Comparison of ENCODE assay signal across 8 cellular contexts in the genomic region with DNA sequence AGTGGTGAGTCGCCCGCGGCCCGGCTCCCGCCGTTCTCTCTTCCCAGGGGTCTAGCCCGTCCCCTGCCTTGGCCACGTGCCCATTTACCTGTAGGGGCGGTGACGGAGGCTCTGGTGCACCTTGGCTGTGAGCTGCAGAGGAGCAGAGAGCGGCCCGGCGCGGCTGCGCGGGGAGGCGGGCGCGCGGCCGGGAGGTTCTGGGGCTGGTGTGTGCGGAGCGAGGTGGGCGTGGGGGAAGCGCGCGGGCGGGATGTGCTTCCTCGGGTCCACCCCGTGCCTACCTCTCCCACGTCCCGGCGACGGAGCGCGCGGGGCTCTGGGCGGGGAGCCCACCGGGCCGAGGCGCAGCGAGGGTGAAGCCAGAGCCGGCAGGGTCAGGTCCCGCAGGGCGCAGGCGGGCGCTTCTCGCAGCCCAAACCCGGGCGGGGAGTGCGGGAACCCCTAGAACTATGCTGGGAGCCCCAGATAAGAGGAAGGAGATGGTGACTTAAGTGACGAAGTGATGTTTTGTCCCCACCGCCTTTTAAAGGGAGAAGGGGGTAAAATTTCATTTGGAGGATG. TPM values are rescaled to one million over a fixed set of nuclear protein-coding genes. Genes with fewer than 3 reads are reported as not detected.
A peak's percentile ranks its signal among the peaks of the same experiment; 100 is the strongest.
DNase-seq lines count a peak whose midpoint lies in the region; ATAC-seq and TF ChIP-seq lines count a peak whose summit lies in the region.

No MANE protein-coding gene starts in this region.

- no peaks in the 10 kb centered on the region for H3K9me3 ChIP-seq in PC-9 (ENCODE audit: insufficient read depth, low read depth)
- no peaks in the 10 kb centered on the region for H3K9me3 ChIP-seq in ascending aorta
- no peaks in the 10 kb centered on the region for H3K9me3 ChIP-seq in smooth muscle cell (replicated peaks; ENCODE audit: low read depth)

- peak overlapping the region; percentile 98 for H3K27ac ChIP-seq in PC-9
- peak overlapping the region; percentile 88 to 94 for H3K27ac ChIP-seq in ascending aorta
- peak overlapping the region; percentile 99 for H3K27ac ChIP-seq in smooth muscle cell (ENCODE audit: low read depth)

- H3K79me2 ChIP-seq in PC-9 (ENCODE audit: low read depth) (peaks cover 50% of the 10 kb centered on the region), smooth muscle cell (ENCODE audit: low read depth) (peaks cover 13% of the 10 kb centered on the region)

- DNase-seq in NCI-H2227 (lab: John Stamatoyannopoulos, UW; ENCODE audit: unreplicated experiment) (peak; percentile 43), NCI-H2227 treated with DMSO at 0.1 percent for 48 hours (lab: John Stamatoyannopoulos, UW) (no peak), PC-9 (peak in 1 of 2 experiments; percentile 68), ascending aorta (ENCODE audit: low spot score in 2 of 2) (peak in 1 of 2 donors; percentile 81), iPS-NIHi11 (ENCODE audit: low spot score) (peak; percentile 71), smooth muscle cell (lab: John Stamatoyannopoulos, UW; ENCODE audit: unreplicated experiment) (no peak), SK-N-DZ (ENCODE audit: low spot score) (no peak)

- H3F3A ChIP-seq in PC-9 (ENCODE audit: insufficient read depth, low read depth), result peaks cover 85% of the 10 kb centered on the region
- H3F3A ChIP-seq in smooth muscle cell (ENCODE audit: low read depth), result peaks cover 18% of the 10 kb centered on the region

- H3K9ac ChIP-seq in smooth muscle cell (ENCODE audit: low read depth), result peak overlapping the region; percentile 63

- TF ChIP-seq CTCF in PC-9 (conservative IDR thresholded peaks at IDR 0.05) (no peak), ascending aorta (IDR thresholded peaks at IDR 0.05) (no peak), smooth muscle cell (IDR thresholded peaks at IDR 0.05; ENCODE audit: borderline replicate concordance, insufficient read depth, poor library complexity, severe bottlenecking) (no peak)

- peak; percentile 13 for ATAC-seq in HG02970 (IDR thresholded peaks at IDR 0.05; ENCODE audit: low FRiP score, unreplicated experiment)

- H3K36me3 ChIP-seq in PC-9 (ENCODE audit: low read depth) (peaks cover 34% of the 10 kb centered on the region), ascending aorta (peaks cover 0 to 25% of the 10 kb centered on the region in 2 donors), smooth muscle cell (ENCODE audit: low read depth) (no peaks in the 10 kb centered on the region)

- WGBS in smooth muscle cell (ENCODE audit: low lambda C conversion rate), result 1% methylated on average over 33 of the region's 53 CpGs

- H3K4me2 ChIP-seq in PC-9 (peak overlapping the region; percentile 95), smooth muscle cell (peak overlapping the region; percentile 89)

- H3K27me3 ChIP-seq in PC-9 (ENCODE audit: insufficient read depth, low read depth) (no peaks in the 10 kb centered on the region), ascending aorta (no peaks in the 10 kb centered on the region), smooth muscle cell (ENCODE audit: low read depth) (no peaks in the 10 kb centered on the region)

- POLR2A ChIA-PET in PC-9 (lab: Charles Lee; ENCODE audit: unreplicated experiment), result interaction anchor here (0.6 to 0.7 kb wide), 3 partner anchors 14 to 716 kb away, joined by 3 to 4 read pairs (median 4); no protein-coding TSS in a partner anchor

- intact Hi-C loops in PC-9 (cut with micrococcal nuclease; ENCODE audit: unreplicated experiment) (loop anchor here (2.0 to 10.0 kb wide), 4 partner anchors 53 to 615 kb away; a partner anchor contains a TSS), ascending aorta (cut with DNase I) (loop anchor here (1.0 to 10.0 kb wide), 5 partner anchors 55 to 517 kb away; a partner anchor contains a TSS)

- BruUV-seq in PC-9 (replicated peaks; lab: Mats Ljungman, UMichigan), result no TSS peak

- no peaks in the 10 kb centered on the region for H3K9me2 ChIP-seq in PC-9 (ENCODE audit: insufficient read depth)

- H2AFZ ChIP-seq in PC-9 (peak overlapping the region; percentile 68), smooth muscle cell (ENCODE audit: low read depth) (peak overlapping the region; percentile 14)

- CTCF ChIA-PET in PC-9 (lab: Charles Lee), result interaction anchor here (0.7 kb wide), 1 partner anchor 25 kb away, joined by 4 read pairs; no protein-coding TSS in a partner anchor

- H3K4me1 ChIP-seq in PC-9 (replicated peaks; ENCODE audit: insufficient read depth) (peaks cover 76% of the 10 kb centered on the region), ascending aorta (peaks cover 11 to 43% of the 10 kb centered on the region in 2 donors), smooth muscle cell (ENCODE audit: low read depth) (peaks cover 17% of the 10 kb centered on the region)

- H3K4me3 ChIP-seq in PC-9, result peak overlapping the region; percentile 73
- H3K4me3 ChIP-seq in ascending aorta, result peak overlapping the region; percentile 90 to 91
- peak overlapping the region; percentile 66 for H3K4me3 ChIP-seq in smooth muscle cell

- H4K20me1 ChIP-seq in PC-9 (ENCODE audit: insufficient read depth), result peaks cover 7% of the 10 kb centered on the region; the same call in 1 of the 2 replicates
- no peaks in the 10 kb centered on the region for H4K20me1 ChIP-seq in smooth muscle cell (ENCODE audit: low read depth)

RNA-seq across cellular contexts. Expression of a gene that starts 0.4 kb away (rescaled TPM):
- total RNA-seq in PC-9 (2021) (119 and 185 TPM in 2 replicates), ascending aorta (21.1 TPM), smooth muscle cell (12.5 and 23.6 TPM in 2 replicates)
- 43.8 and 56.2 TPM in 2 replicates for polyA plus RNA-seq in smooth muscle cell
- polyA plus RNA-seq in SK-N-DZ (2014; cell fraction: cytosol; rRNA removed), result 2.9 and 3.5 TPM in 2 replicates
- polyA plus RNA-seq in SK-N-DZ (2014; cell fraction: nucleus; rRNA removed), result 5.5 and 9.1 TPM in 2 replicates

RNA-seq across cellular contexts. Expression of a gene that starts 54.2 kb away (rescaled TPM):
- total RNA-seq in PC-9 (2021) (0.90 and 2.5 TPM in 2 replicates), ascending aorta (not detected), smooth muscle cell (not detected in 2 replicates)
- not detected in 2 replicates for polyA plus RNA-seq in smooth muscle cell
- polyA plus RNA-seq in SK-N-DZ (2014; cell fraction: cytosol; rRNA removed), result not detected in 2 replicates
- polyA plus RNA-seq in SK-N-DZ (2014; cell fraction: nucleus; rRNA removed), result 0.11 and 0.62 TPM in 2 replicates

Comparison
In these comparisons a context has a peak if more than half of its experiments do, and no peak if none do; other contexts are left out.
1. DNase-seq: peak in NCI-H2227 (single experiment) and iPS-NIHi11 (single experiment); none in NCI-H2227 treated with DMSO at 0.1 percent for 48 hours (single experiment), smooth muscle cell (single experiment) and SK-N-DZ (single experiment).
2. Peak in every context shown above with its lines, with median percentiles within 50 percentile points of each other: H3K27ac ChIP-seq and H3K4me3 ChIP-seq.